Comparison of ENCODE assay signal across 8 cellular contexts in the genomic region with DNA sequence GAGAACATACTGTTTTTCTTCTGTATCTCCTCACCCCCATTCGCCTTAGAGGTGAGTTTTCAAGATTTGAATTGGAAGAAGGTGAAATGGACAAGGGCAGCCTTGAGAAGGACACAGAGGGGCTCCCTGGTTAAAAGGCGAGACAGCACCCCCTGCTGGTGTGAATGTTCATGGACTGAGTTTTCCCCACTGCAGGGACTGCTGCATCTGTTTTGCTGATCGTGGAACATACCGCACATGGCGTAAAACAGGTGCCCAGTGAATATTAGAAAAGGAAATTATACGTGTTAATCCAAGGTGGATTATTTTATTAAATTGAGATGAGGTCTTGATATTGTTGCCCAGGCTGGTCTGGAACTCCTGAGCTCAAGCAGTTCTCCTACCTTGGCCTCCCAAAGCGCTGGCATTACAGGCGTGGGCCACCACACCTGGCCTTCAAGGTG. TPM values are rescaled to one million over a fixed set of nuclear protein-coding genes. Genes with fewer than 3 reads are reported as not detected.
DNase-seq lines count a peak whose midpoint lies in the region; ATAC-seq and TF ChIP-seq lines count a peak whose summit lies in the region.

No MANE protein-coding gene starts in this region.

- TF ChIP-seq CTCF in fibroblast of mammary gland (conservative IDR thresholded peaks at IDR 0.05; ENCODE audit: control insufficient read depth, insufficient read depth, low read depth, low read length) (peak; percentile 79), neural crest cell (conservative IDR thresholded peaks at IDR 0.05) (peak; percentile 79)

- H3K4me3 ChIP-seq in fibroblast of mammary gland (ENCODE audit: control insufficient read depth, low read depth, low read length): no peak overlapping the region

- H3K27ac Mint-ChIP-seq in neural crest cell (ENCODE audit: unreplicated experiment): no peak overlapping the region
- peak overlapping the region in 1 of 2 donors; percentile 46 for H3K27ac Mint-ChIP-seq in stimulated activated naive CD8-positive, alpha-beta T cell treated with anti-CD3 and anti-CD28 coated beads, Interleukin-15, amount 100 ng/mL, for 72 hours

- no peak overlapping the region for H3K4me3 Mint-ChIP-seq in activated T-cell treated with anti-CD3 and anti-CD28 coated beads, Interleukin-2, amount 50 U/mL, for 4 hours
- H3K4me3 Mint-ChIP-seq in neural crest cell: no peak overlapping the region
- no peak overlapping the region for H3K4me3 Mint-ChIP-seq in stimulated activated naive CD8-positive, alpha-beta T cell treated with anti-CD3 and anti-CD28 coated beads, Interleukin-15, amount 100 ng/mL, for 72 hours

- H3K36me3 Mint-ChIP-seq in activated T-cell treated with anti-CD3 and anti-CD28 coated beads, Interleukin-2, amount 50 U/mL, for 4 hours (ENCODE audit: insufficient read depth): peaks cover 9% of the 10 kb centered on the region
- peaks cover 7% of the 10 kb centered on the region for H3K36me3 Mint-ChIP-seq in neural crest cell (ENCODE audit: low read depth)

- no peaks in the 10 kb centered on the region for H3K9me3 Mint-ChIP-seq in activated T-cell treated with anti-CD3 and anti-CD28 coated beads, Interleukin-2, amount 50 U/mL, for 4 hours
- H3K9me3 Mint-ChIP-seq in neural crest cell: no peaks in the 10 kb centered on the region
- no peaks in the 10 kb centered on the region for H3K9me3 Mint-ChIP-seq in stimulated activated naive CD8-positive, alpha-beta T cell treated with anti-CD3 and anti-CD28 coated beads, Interleukin-15, amount 100 ng/mL, for 72 hours

- no peaks in the 10 kb centered on the region for H3K27me3 Mint-ChIP-seq in activated T-cell treated with anti-CD3 and anti-CD28 coated beads, Interleukin-2, amount 50 U/mL, for 4 hours (ENCODE audit: low read depth)
- H3K27me3 Mint-ChIP-seq in neural crest cell (ENCODE audit: low read depth): no peaks in the 10 kb centered on the region
- no peaks in the 10 kb centered on the region for H3K27me3 Mint-ChIP-seq in stimulated activated naive CD8-positive, alpha-beta T cell treated with anti-CD3 and anti-CD28 coated beads, Interleukin-15, amount 100 ng/mL, for 72 hours

- peaks cover 10% of the 10 kb centered on the region for H3K4me1 Mint-ChIP-seq in activated T-cell treated with anti-CD3 and anti-CD28 coated beads, Interleukin-2, amount 50 U/mL, for 4 hours (ENCODE audit: low read depth)
- H3K4me1 Mint-ChIP-seq in neural crest cell: no peaks in the 10 kb centered on the region
- peaks cover 23% of the 10 kb centered on the region for H3K4me1 Mint-ChIP-seq in stimulated activated naive CD8-positive, alpha-beta T cell treated with anti-CD3 and anti-CD28 coated beads, Interleukin-15, amount 100 ng/mL, for 72 hours

- peak; percentile 73 for DNase-seq in CD1c-positive myeloid dendritic cell (ENCODE audit: extremely low spot score)
- peak; percentile 36 for DNase-seq in HPDE6-E6E7 (ENCODE audit: extremely low spot score)
- DNase-seq in OCI-M1 (lab: John Stamatoyannopoulos, UW): peak; percentile 80
- DNase-seq in activated T-cell treated with anti-CD3 and anti-CD28 coated beads, Interleukin-2, amount 50 U/mL, for 4 hours: peak; percentile 75
- peak; percentile 77 for DNase-seq in fibroblast of mammary gland (ENCODE audit: low read depth)
- peak; percentile 91 for DNase-seq in neural crest cell (ENCODE audit: low read depth, low spot score)
- DNase-seq in stimulated activated naive CD8-positive, alpha-beta T cell treated with anti-CD3 and anti-CD28 coated beads, Interleukin-15, amount 100 ng/mL, for 72 hours: peak; percentile 61 to 65

- ATAC-seq in activated T-cell treated with anti-CD3 and anti-CD28 coated beads, Interleukin-2, amount 50 U/mL, for 4 hours: peak; percentile 69 to 80
- ATAC-seq in stimulated activated naive CD8-positive, alpha-beta T cell treated with anti-CD3 and anti-CD28 coated beads, Interleukin-15, amount 100 ng/mL, for 72 hours: peak; percentile 80
- ATAC-seq in HG02678 (IDR thresholded peaks at IDR 0.05; ENCODE audit: unreplicated experiment): no peak

RNA-seq across cellular contexts. Expression of a gene that starts 54.5 kb away (rescaled TPM):
- total RNA-seq in activated T-cell treated with anti-CD3 and anti-CD28 coated beads, Interleukin-2, amount 50 U/mL, for 4 hours: 10 to 100 TPM; 60.4 to 69.0 (median 60.5) TPM
- 72.2 and 74.0 TPM in 2 replicates for total RNA-seq in neural crest cell

Comparison
In these comparisons a context has a peak if more than half of its experiments do, and no peak if none do; other contexts are left out.
1. DNase-seq: peak in every context shown above with its lines; median percentile 91 in neural crest cell; 80 in OCI-M1; 77 in fibroblast of mammary gland; 75 in activated T-cell treated with anti-CD3 and anti-CD28 coated beads, Interleukin-2, amount 50 U/mL, for 4 hours; 73 in CD1c-positive myeloid dendritic cell; 63 in stimulated activated naive CD8-positive, alpha-beta T cell treated with anti-CD3 and anti-CD28 coated beads, Interleukin-15, amount 100 ng/mL, for 72 hours; 36 in HPDE6-E6E7.